ENCODE assay signal across 8 cellular contexts in genomic region chrX:45187731-45188130, GRCh38. TPM values are rescaled to one million over a fixed set of nuclear protein-coding genes. Genes with fewer than 3 reads are reported as not detected.
A peak's percentile ranks its signal among the peaks of the same experiment; 100 is the strongest.
DNase-seq lines count a peak whose midpoint lies in the region; ATAC-seq and TF ChIP-seq lines count a peak whose summit lies in the region.

No MANE protein-coding gene starts in this region.

- no peaks in the 10 kb centered on the region for H3K27me3 ChIP-seq in CD8-positive, alpha-beta memory T cell (ENCODE audit: insufficient read depth, low read length, poor library complexity, severe bottlenecking)
- H3K27me3 ChIP-seq in OCI-LY3 (ENCODE audit: low read depth, low read length) (peaks cover 4% of the 10 kb centered on the region; the same call in 1 of the 2 replicates), prostate gland (replicated peaks; ENCODE audit: insufficient read depth) (no peaks in the 10 kb centered on the region)
- no peaks in the 10 kb centered on the region for H3K27me3 ChIP-seq in effector memory CD4-positive, alpha-beta T cell (replicated peaks; ENCODE audit: control insufficient read depth, insufficient read depth, low read length, poor library complexity, severe bottlenecking)

- intact Hi-C loops in prostate gland (cut with DNase I) = no loop called here

- H3K9me3 Mint-ChIP-seq in CD8-positive, alpha-beta memory T cell = no peaks in the 10 kb centered on the region

- no peaks in the 10 kb centered on the region for H3K36me3 Mint-ChIP-seq in CD8-positive, alpha-beta memory T cell

- no peaks in the 10 kb centered on the region for H3K36me3 ChIP-seq in CD8-positive, alpha-beta memory T cell (ENCODE audit: insufficient read depth, low read length)
- no peaks in the 10 kb centered on the region for H3K36me3 ChIP-seq in OCI-LY3 (replicated peaks; ENCODE audit: low read depth, low read length)
- no peaks in the 10 kb centered on the region for H3K36me3 ChIP-seq in effector memory CD4-positive, alpha-beta T cell (ENCODE audit: control insufficient read depth, insufficient read depth, low read length)
- no peaks in the 10 kb centered on the region for H3K36me3 ChIP-seq in prostate gland

- CTCF ChIA-PET in CD8-positive, alpha-beta memory T cell (lab: Charles Lee) = interaction anchor here (1.9 kb wide), 1 partner anchor 12 kb away, joined by 4 read pairs; no protein-coding TSS in a partner anchor

- no peak for TF ChIP-seq POLR2A in prostate gland (IDR thresholded peaks at IDR 0.05)

- H3K4me2 ChIP-seq in OCI-LY3 (ENCODE audit: low read length) = peak overlapping the region; percentile 82

- no peak overlapping the region for H3K9ac ChIP-seq in OCI-LY3 (ENCODE audit: low read length)

- POLR2A ChIA-PET in CD8-positive, alpha-beta memory T cell (lab: Charles Lee) = no interaction called here

- H3K79me2 ChIP-seq in OCI-LY3 (ENCODE audit: low read length) = no peaks in the 10 kb centered on the region

- peaks cover 0 to 6% of the 10 kb centered on the region in 2 donors for H3K27me3 Mint-ChIP-seq in CD8-positive, alpha-beta memory T cell

- ATAC-seq in HG02588 (IDR thresholded peaks at IDR 0.05; ENCODE audit: unreplicated experiment) (no peak), GM21786 (IDR thresholded peaks at IDR 0.05; ENCODE audit: unreplicated experiment) (no peak)

- peaks cover 8 to 13% (median 12%) of the 10 kb centered on the region in 3 donors for H3K4me1 Mint-ChIP-seq in CD8-positive, alpha-beta memory T cell

- no peaks in the 10 kb centered on the region for H3K9me3 ChIP-seq in CD8-positive, alpha-beta memory T cell (ENCODE audit: low read length)
- H3K9me3 ChIP-seq in OCI-LY3 (ENCODE audit: insufficient read depth, low read length) (no peaks in the 10 kb centered on the region), prostate gland (no peaks in the 10 kb centered on the region)
- no peaks in the 10 kb centered on the region for H3K9me3 ChIP-seq in effector memory CD4-positive, alpha-beta T cell (ENCODE audit: control insufficient read depth, low read length)

- TF ChIP-seq CTCF in OCI-LY3 (IDR thresholded peaks at IDR 0.05; ENCODE audit: low read depth, low read length) (no peak), prostate gland (IDR thresholded peaks at IDR 0.05) (no peak)

- no peak for DNase-seq in CD8-positive, alpha-beta memory T cell
- no peak for DNase-seq in effector memory CD4-positive, alpha-beta T cell
- DNase-seq in prostate gland (ENCODE audit: low spot score) (no peak), NCI-H526 treated with DMSO at 0.1 percent for 48 hours (lab: John Stamatoyannopoulos, UW) (no peak)
- DNase-seq in activated effector memory CD4-positive, alpha-beta T cell treated with Interleukin-2 at 50 U/mL for 16 hours = no peak

- H3K27ac Mint-ChIP-seq in CD8-positive, alpha-beta memory T cell = peak overlapping the region in 2 of 8 donors; percentile 36 to 44

- WGBS in prostate gland = 19% methylated on average over 6 of the region's 6 CpGs

- H3K4me1 ChIP-seq in CD8-positive, alpha-beta memory T cell (ENCODE audit: insufficient read depth, low read length) = no peaks in the 10 kb centered on the region
- peaks cover 30% of the 10 kb centered on the region for H3K4me1 ChIP-seq in OCI-LY3 (ENCODE audit: low read length)
- H3K4me1 ChIP-seq in effector memory CD4-positive, alpha-beta T cell (ENCODE audit: control insufficient read depth, insufficient read depth, low read length, poor library complexity, severe bottlenecking) = no peaks in the 10 kb centered on the region
- no peaks in the 10 kb centered on the region for H3K4me1 ChIP-seq in prostate gland (replicated peaks)

- H4K20me1 ChIP-seq in OCI-LY3 (ENCODE audit: insufficient read depth, low read length) = no peaks in the 10 kb centered on the region

- no peak overlapping the region for H3K27ac ChIP-seq in CD8-positive, alpha-beta memory T cell (ENCODE audit: low read depth, low read length)
- H3K27ac ChIP-seq in OCI-LY3 (ENCODE audit: low read length) (no peak overlapping the region), prostate gland (no peak overlapping the region)
- no peak overlapping the region for H3K27ac ChIP-seq in effector memory CD4-positive, alpha-beta T cell (ENCODE audit: insufficient read depth, low read length, poor library complexity, severe bottlenecking)

- peak overlapping the region; percentile 86; the same call in 1 of the 2 replicates for H2AFZ ChIP-seq in OCI-LY3 (ENCODE audit: low read depth, low read length)

- H3K4me3 ChIP-seq in CD8-positive, alpha-beta memory T cell (ENCODE audit: low read length) = no peak overlapping the region
- peak overlapping the region; percentile 81 for H3K4me3 ChIP-seq in OCI-LY3 (ENCODE audit: low read length)
- H3K4me3 ChIP-seq in effector memory CD4-positive, alpha-beta T cell (ENCODE audit: insufficient read depth, low read depth, low read length, poor library complexity, severe bottlenecking) = peak overlapping the region; percentile 37
- H3K4me3 ChIP-seq in prostate gland = peak overlapping the region; percentile 20 to 26

- peak overlapping the region; percentile 78 to 91 (median 85) for H3K4me3 Mint-ChIP-seq in CD8-positive, alpha-beta memory T cell

RNA-seq across cellular contexts. Expression of gene DIPK2B, which starts 12.9 kb away (rescaled TPM):
- total RNA-seq in CD8-positive, alpha-beta memory T cell = not detected
- not detected for polyA plus RNA-seq in CD8-positive, alpha-beta memory T cell
- total RNA-seq in prostate gland = 10 to 100 TPM in 1 of 2 donors, 1 to 10 TPM in 1; 7.4 to 14.9 TPM

Comparison
In these comparisons a context has a peak if more than half of its experiments do, and no peak if none do; other contexts are left out.
1. RNA of gene DIPK2B, which starts 12.9 kb away (total RNA-seq): 7.4 to 14.9 TPM in prostate gland; not detected in CD8-positive, alpha-beta memory T cell; every median in the first group is over 4 times any median in the second.